ENCODE assay signal across 1 cellular context in the genomic region with DNA sequence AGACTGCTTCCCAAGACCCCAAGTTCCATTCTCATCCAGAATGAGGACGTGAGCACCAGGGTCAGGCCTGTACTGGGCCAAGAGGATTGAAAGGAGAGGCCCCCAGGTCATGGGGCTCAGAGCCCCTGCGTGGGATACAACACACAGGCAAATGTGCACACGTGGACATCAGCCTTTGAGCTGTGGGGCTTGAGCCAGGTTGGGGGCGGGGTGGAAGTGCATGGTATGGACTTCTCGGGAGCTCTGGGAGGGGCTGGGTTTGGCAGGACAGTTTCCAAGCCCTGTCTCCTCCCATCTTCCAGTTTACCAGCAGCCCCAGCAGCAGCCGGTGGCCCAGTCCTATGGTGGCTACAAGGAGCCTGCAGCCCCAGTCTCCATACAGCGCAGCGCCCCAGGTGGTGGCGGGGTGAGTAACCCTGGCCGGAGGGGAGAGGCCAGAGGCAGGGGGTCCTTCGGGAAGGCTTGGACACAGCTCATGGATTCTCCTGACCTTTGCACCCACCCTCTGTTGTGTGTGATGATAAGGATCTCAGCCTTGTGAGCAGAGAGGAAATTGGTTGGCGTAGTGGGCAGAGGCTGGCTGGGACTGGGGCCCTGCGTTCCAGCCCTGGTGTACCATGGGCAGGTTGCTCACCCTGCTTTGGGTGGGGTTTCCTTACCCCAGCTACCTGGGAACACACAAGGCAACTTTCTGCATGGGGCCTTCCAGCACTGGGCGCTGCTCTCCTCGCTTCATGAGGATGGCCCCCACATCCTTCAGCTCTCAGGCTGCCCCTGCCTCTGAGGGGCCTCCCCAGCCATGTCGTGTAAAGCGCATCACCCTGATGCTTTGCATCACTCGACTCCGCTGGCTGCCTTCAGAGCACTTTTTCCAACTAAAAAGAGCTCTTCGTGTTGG.
A peak's percentile ranks its signal among the peaks of the same experiment; 100 is the strongest.
TF ChIP-seq lines count a peak whose summit lies in the region.

No MANE protein-coding gene starts in this region.

TF ChIP-seq in HepG2, 621 proteins besides CTCF, POLR2A, EP300 and RAD21 (continued from another document and continues in another):
- TF ChIP-seq IKZF5 (CRISPR knock-in tag; IDR thresholded peaks at IDR 0.05) = peak; percentile 60; the same call in 1 of the 2 replicates
- TF ChIP-seq NRL (CRISPR knock-in tag; IDR thresholded peaks at IDR 0.05; ENCODE audit: borderline replicate concordance) = peak; percentile 53
- TF ChIP-seq ZNF616 (CRISPR knock-in tag; IDR thresholded peaks at IDR 0.05; ENCODE audit: low read depth) = no peak
- peak; percentile 86 for TF ChIP-seq ZNF331 (CRISPR knock-in tag; IDR thresholded peaks at IDR 0.05)
- TF ChIP-seq GATAD2A (CRISPR knock-in tag; IDR thresholded peaks at IDR 0.05) = peak; percentile 95
- no peak for TF ChIP-seq WIZ (CRISPR knock-in tag; IDR thresholded peaks at IDR 0.05)
- no peak for TF ChIP-seq ZNF124 (CRISPR knock-in tag; IDR thresholded peaks at IDR 0.05)
- no peak for TF ChIP-seq HOXA7 (CRISPR knock-in tag; IDR thresholded peaks at IDR 0.05)
- TF ChIP-seq ZSCAN31 (CRISPR knock-in tag; IDR thresholded peaks at IDR 0.05; ENCODE audit: low read depth) = peak; percentile 38; the same call in 1 of the 2 replicates
- TF ChIP-seq MIER3 (CRISPR knock-in tag; IDR thresholded peaks at IDR 0.05; ENCODE audit: borderline replicate concordance) = peak; percentile 49; the same call in 1 of the 2 replicates
- peak; percentile 62 for TF ChIP-seq HNRNPLL (IDR thresholded peaks at IDR 0.05; ENCODE audit: low read depth, low read length, poor library complexity, severe bottlenecking)
- TF ChIP-seq KLF16 (CRISPR knock-in tag; IDR thresholded peaks at IDR 0.05) = peak in 1 of 2 experiments; percentile 46; a peak in 1 of 4 replicates
- peak; percentile 35; the same call in 1 of the 2 replicates for TF ChIP-seq ZNF430 (CRISPR knock-in tag; IDR thresholded peaks at IDR 0.05)
- 0 out of 2 replicates have a peak, but pooled peaks have one; percentile 20 for TF ChIP-seq HMGXB3 (CRISPR knock-in tag; IDR thresholded peaks at IDR 0.05; ENCODE audit: borderline replicate concordance)
- TF ChIP-seq NR2F6 (IDR thresholded peaks at IDR 0.05) = peak; percentile 70
- TF ChIP-seq NR2F6 (CRISPR knock-in tag; IDR thresholded peaks at IDR 0.05) = peak; percentile 68
- TF ChIP-seq U2AF1 (optimal IDR thresholded peaks at IDR 0.05; ENCODE audit: low read depth, low read length) = peak; percentile 82
- TF ChIP-seq, protein P1, sequence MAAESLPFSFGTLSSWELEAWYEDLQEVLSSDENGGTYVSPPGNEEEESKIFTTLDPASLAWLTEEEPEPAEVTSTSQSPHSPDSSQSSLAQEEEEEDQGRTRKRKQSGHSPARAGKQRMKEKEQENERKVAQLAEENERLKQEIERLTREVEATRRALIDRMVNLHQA (CRISPR knock-in tag; IDR thresholded peaks at IDR 0.05) = no peak
- peak; percentile 27; the same call in 1 of the 2 replicates for TF ChIP-seq MIER2 (CRISPR knock-in tag; IDR thresholded peaks at IDR 0.05)
- TF ChIP-seq, protein P2, sequence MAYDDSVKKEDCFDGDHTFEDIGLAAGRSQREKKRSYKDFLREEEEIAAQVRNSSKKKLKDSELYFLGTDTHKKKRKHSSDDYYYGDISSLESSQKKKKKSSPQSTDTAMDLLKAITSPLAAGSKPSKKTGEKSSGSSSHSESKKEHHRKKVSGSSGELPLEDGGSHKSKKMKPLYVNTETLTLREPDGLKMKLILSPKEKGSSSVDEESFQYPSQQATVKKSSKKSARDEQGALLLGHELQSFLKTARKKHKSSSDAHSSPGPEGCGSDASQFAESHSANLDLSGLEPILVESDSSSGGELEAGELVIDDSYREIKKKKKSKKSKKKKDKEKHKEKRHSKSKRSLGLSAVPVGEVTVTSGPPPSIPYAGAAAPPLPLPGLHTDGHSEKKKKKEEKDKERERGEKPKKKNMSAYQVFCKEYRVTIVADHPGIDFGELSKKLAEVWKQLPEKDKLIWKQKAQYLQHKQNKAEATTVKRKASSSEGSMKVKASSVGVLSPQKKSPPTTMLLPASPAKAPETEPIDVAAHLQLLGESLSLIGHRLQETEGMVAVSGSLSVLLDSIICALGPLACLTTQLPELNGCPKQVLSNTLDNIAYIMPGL (CRISPR knock-in tag; IDR thresholded peaks at IDR 0.05; ENCODE audit: borderline replicate concordance in 1 of 2, low read depth in 1 of 2) = peak; percentile 68 to 81; a peak in 3 of 4 replicates
- no peak; the same call in 1 of the 2 replicates for TF ChIP-seq AFF4 (CRISPR knock-in tag; IDR thresholded peaks at IDR 0.05)
- TF ChIP-seq AHR (CRISPR knock-in tag; IDR thresholded peaks at IDR 0.05) = no peak
- TF ChIP-seq SP1 (IDR thresholded peaks at IDR 0.05) = no peak
- peak; percentile 49; the same call in 1 of the 2 replicates for TF ChIP-seq SP1 (CRISPR knock-in tag; IDR thresholded peaks at IDR 0.05)
- peak; percentile 76 for TF ChIP-seq YY1 (IDR thresholded peaks at IDR 0.05; ENCODE audit: insufficient read depth, insufficient replicate concordance, low read depth, low read length)
- TF ChIP-seq ZNF317 (CRISPR knock-in tag; IDR thresholded peaks at IDR 0.05) = peak; percentile 70
- TF ChIP-seq REPIN1 (CRISPR knock-in tag; IDR thresholded peaks at IDR 0.05; ENCODE audit: borderline replicate concordance, low read depth) = peak; percentile 59; the same call in 1 of the 2 replicates
- TF ChIP-seq ZNF180 (CRISPR knock-in tag; IDR thresholded peaks at IDR 0.05; ENCODE audit: borderline replicate concordance, low read depth) = no peak
- no peak for TF ChIP-seq NR1H2 (CRISPR knock-in tag; IDR thresholded peaks at IDR 0.05; ENCODE audit: borderline replicate concordance, low read depth)
- TF ChIP-seq ZNF414 (CRISPR knock-in tag; IDR thresholded peaks at IDR 0.05) = peak; percentile 90
- TF ChIP-seq, protein P3, sequence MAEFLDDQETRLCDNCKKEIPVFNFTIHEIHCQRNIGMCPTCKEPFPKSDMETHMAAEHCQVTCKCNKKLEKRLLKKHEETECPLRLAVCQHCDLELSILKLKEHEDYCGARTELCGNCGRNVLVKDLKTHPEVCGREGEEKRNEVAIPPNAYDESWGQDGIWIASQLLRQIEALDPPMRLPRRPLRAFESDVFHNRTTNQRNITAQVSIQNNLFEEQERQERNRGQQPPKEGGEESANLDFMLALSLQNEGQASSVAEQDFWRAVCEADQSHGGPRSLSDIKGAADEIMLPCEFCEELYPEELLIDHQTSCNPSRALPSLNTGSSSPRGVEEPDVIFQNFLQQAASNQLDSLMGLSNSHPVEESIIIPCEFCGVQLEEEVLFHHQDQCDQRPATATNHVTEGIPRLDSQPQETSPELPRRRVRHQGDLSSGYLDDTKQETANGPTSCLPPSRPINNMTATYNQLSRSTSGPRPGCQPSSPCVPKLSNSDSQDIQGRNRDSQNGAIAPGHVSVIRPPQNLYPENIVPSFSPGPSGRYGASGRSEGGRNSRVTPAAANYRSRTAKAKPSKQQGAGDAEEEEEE (CRISPR knock-in tag; IDR thresholded peaks at IDR 0.05; ENCODE audit: borderline replicate concordance) = no peak
- peak; percentile 62 for TF ChIP-seq KDM2A (CRISPR knock-in tag; IDR thresholded peaks at IDR 0.05; ENCODE audit: borderline replicate concordance, low read depth)
- no peak for TF ChIP-seq NFYC (CRISPR knock-in tag; IDR thresholded peaks at IDR 0.05)
- TF ChIP-seq, protein P4, sequence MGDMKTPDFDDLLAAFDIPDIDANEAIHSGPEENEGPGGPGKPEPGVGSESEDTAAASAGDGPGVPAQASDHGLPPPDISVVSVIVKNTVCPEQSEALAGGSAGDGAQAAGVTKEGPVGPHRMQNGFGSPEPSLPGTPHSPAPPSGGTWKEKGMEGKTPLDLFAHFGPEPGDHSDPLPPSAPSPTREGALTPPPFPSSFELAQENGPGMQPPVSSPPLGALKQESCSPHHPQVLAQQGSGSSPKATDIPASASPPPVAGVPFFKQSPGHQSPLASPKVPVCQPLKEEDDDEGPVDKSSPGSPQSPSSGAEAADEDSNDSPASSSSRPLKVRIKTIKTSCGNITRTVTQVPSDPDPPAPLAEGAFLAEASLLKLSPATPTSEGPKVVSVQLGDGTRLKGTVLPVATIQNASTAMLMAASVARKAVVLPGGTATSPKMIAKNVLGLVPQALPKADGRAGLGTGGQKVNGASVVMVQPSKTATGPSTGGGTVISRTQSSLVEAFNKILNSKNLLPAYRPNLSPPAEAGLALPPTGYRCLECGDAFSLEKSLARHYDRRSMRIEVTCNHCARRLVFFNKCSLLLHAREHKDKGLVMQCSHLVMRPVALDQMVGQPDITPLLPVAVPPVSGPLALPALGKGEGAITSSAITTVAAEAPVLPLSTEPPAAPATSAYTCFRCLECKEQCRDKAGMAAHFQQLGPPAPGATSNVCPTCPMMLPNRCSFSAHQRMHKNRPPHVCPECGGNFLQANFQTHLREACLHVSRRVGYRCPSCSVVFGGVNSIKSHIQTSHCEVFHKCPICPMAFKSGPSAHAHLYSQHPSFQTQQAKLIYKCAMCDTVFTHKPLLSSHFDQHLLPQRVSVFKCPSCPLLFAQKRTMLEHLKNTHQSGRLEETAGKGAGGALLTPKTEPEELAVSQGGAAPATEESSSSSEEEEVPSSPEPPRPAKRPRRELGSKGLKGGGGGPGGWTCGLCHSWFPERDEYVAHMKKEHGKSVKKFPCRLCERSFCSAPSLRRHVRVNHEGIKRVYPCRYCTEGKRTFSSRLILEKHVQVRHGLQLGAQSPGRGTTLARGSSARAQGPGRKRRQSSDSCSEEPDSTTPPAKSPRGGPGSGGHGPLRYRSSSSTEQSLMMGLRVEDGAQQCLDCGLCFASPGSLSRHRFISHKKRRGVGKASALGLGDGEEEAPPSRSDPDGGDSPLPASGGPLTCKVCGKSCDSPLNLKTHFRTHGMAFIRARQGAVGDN (CRISPR knock-in tag; IDR thresholded peaks at IDR 0.05) = peak; percentile 93
- TF ChIP-seq, protein P5, sequence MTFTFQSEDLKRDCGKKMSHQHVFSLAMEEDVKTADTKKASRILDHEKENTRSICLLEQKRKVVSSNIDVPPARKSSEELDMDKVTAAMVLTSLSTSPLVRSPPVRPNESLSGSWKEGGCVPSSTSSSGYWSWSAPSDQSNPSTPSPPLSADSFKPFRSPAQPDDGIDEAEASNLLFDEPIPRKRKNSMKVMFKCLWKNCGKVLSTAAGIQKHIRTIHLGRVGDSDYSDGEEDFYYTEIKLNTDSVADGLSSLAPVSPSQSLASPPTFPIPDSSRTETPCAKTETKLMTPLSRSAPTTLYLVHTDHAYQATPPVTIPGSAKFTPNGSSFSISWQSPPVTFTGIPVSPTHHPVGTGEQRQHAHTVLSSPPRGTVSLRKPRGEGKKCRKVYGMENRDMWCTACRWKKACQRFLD (CRISPR knock-in tag; IDR thresholded peaks at IDR 0.05; ENCODE audit: borderline replicate concordance) = no peak
